23 cellular contexts compared by ENCODE assay signal in genomic region chr1:6075747-6076146, GRCh38. TPM values are rescaled to one million over a fixed set of nuclear protein-coding genes. Genes with fewer than 3 reads are reported as not detected.
DNase-seq lines count a peak whose midpoint lies in the region; ATAC-seq and TF ChIP-seq lines count a peak whose summit lies in the region.
"Had no signal": no experiment of that assay in that cellular context is flagged by ENCODE, and none has a peak within 500 bp of the region (broad histone marks: within the 10 kb centered on the region; RNA-seq: fewer than 3 reads in every experiment).

No MANE protein-coding gene starts in this region.

- peaks cover 11% of the 10 kb centered on the region for H3K4me1 Mint-ChIP-seq in T-helper 17 cell
- H3K4me1 Mint-ChIP-seq: activated naive CD8-positive, alpha-beta T cell treated with anti-CD3 and anti-CD28 coated beads for 36 hours; B cell had no signal

- H3K4me1 ChIP-seq in HEK293 (ENCODE audit: control insufficient read depth, insufficient read depth, low read length) = no peaks in the 10 kb centered on the region
- H3K4me1 ChIP-seq: suprapubic skin had no signal

- no peak overlapping the region for H3K27ac ChIP-seq in HEK293 (ENCODE audit: extremely low read depth, low read depth, low read length)
- H3K27ac ChIP-seq: 22Rv1, coronary artery, hepatocyte, skin epidermis, suprapubic skin had no signal

- H3K9me3 ChIP-seq in HEK293 (ENCODE audit: control insufficient read depth, insufficient read depth, low read depth, low read length) (no peaks in the 10 kb centered on the region), T-helper 17 cell (ENCODE audit: control insufficient read depth, low read length, poor library complexity, severe bottlenecking) (no peaks in the 10 kb centered on the region)
- H3K9me3 ChIP-seq: suprapubic skin had no signal

- peak; percentile 31 for DNase-seq in DMS 273 (lab: John Stamatoyannopoulos, UW; ENCODE audit: unreplicated experiment)
- no peak for DNase-seq in DMS 273 treated with DMSO at 0.1 percent for 48 hours (lab: John Stamatoyannopoulos, UW)
- peak; percentile 2 for DNase-seq in NCI-H82 treated with DMSO at 0.1 percent for 48 hours (lab: John Stamatoyannopoulos, UW; ENCODE audit: unreplicated experiment)
- DNase-seq in left colon = no peak
- no peak for DNase-seq in NCI-H524 (lab: John Stamatoyannopoulos, UW)
- no peak for DNase-seq in T-helper 17 cell
- DNase-seq: activated CD4-positive, alpha-beta memory T cell treated with anti-CD3 and anti-CD28 coated beads for 36 hours; activated naive CD8-positive, alpha-beta T cell treated with anti-CD3 and anti-CD28 coated beads for 36 hours; activated T-cell treated with anti-CD3 and anti-CD28 coated beads, Interleukin-2, amount 50 U/mL, for 48 hours; NCI-H1417 treated with DMSO at 0.1 percent for 48 hours; nephron progenitor cell; stimulated activated CD4-positive, alpha-beta T cell treated with anti-CD3 and anti-CD28 coated beads, Interleukin-4, amount 100 ng/mL, for 24 hours had no signal

- H3K36me3 Mint-ChIP-seq in T-helper 17 cell (ENCODE audit: low read depth) = peaks cover 4% of the 10 kb centered on the region
- H3K36me3 Mint-ChIP-seq: brain, IgD-negative memory B cell had no signal

- POLR2A ChIA-PET in HEK293 (lab: Yijun Ruan, JAX) = no interaction called here

- no peak overlapping the region for H3K4me3 ChIP-seq in HEK293 (ENCODE audit: low read depth, low read length)
- H3K4me3 ChIP-seq: coronary artery, hepatocyte, skin epidermis, suprapubic skin had no signal

- ATAC-seq in left colon (peak; percentile 70), HG03159 (IDR thresholded peaks at IDR 0.05; ENCODE audit: unreplicated experiment) (no peak), T-helper 17 cell (no peak)
- ATAC-seq: Right ventricle myocardium inferior had no signal

- H3K27ac Mint-ChIP-seq in T-helper 17 cell = no peak overlapping the region
- H3K27ac Mint-ChIP-seq: B cell, nephron progenitor cell had no signal

- no peaks in the 10 kb centered on the region for H3K27me3 Mint-ChIP-seq in T-helper 17 cell
- H3K27me3 Mint-ChIP-seq: activated CD4-positive, alpha-beta memory T cell treated with anti-CD3 and anti-CD28 coated beads for 36 hours; activated naive CD8-positive, alpha-beta T cell treated with anti-CD3 and anti-CD28 coated beads for 36 hours; B cell; brain; IgD-negative memory B cell had no signal

- H3K4me3 Mint-ChIP-seq in T-helper 17 cell = no peak overlapping the region
- H3K4me3 Mint-ChIP-seq: activated CD4-positive, alpha-beta memory T cell treated with anti-CD3 and anti-CD28 coated beads for 36 hours; activated naive CD8-positive, alpha-beta T cell treated with anti-CD3 and anti-CD28 coated beads for 36 hours; B cell; brain; IgD-negative memory B cell; nephron progenitor cell had no signal

- CTCF ChIA-PET in HEK293 (lab: Yijun Ruan, JAX) = no interaction called here

- intact Hi-C loops in left colon (cut with DNase I, micrococcal nuclease) = no loop called here

- TF ChIP-seq CTCF in HEK293 (tag by site-specific recombination; IDR thresholded peaks at IDR 0.05) = no peak

- no peaks in the 10 kb centered on the region for H3K36me3 ChIP-seq in HEK293 (ENCODE audit: control insufficient read depth in 2 of 2, insufficient read depth in 1 of 2, low read length in 2 of 2)

TF ChIP-seq in HEK293, 187 proteins besides CTCF, POLR2A, EP300 and RAD21 (continues in another document):
- TF ChIP-seq KLF16 (tag by site-specific recombination; IDR thresholded peaks at IDR 0.05) (0 out of 2 replicates have a peak, but pooled peaks have one; percentile 35), YY2 (tag by site-specific recombination; IDR thresholded peaks at IDR 0.05) (no peak), ZSCAN5A (tag by site-specific recombination; IDR thresholded peaks at IDR 0.05) (no peak), KLF7 (tag by site-specific recombination; IDR thresholded peaks at IDR 0.05; ENCODE audit: borderline replicate concordance) (peak; percentile 98), ZNF140 (tag by site-specific recombination; IDR thresholded peaks at IDR 0.05) (no peak), ZNF133 (tag by site-specific recombination; IDR thresholded peaks at IDR 0.05) (no peak), ZNF518A (tag by site-specific recombination; conservative IDR thresholded peaks at IDR 0.05; ENCODE audit: low read depth) (0 out of 2 replicates have a peak, but pooled peaks have one; percentile 31), KLF8 (tag by site-specific recombination; IDR thresholded peaks at IDR 0.05) (peak; percentile 60; the same call in 1 of the 2 replicates), KLF17 (tag by site-specific recombination; IDR thresholded peaks at IDR 0.05) (0 out of 2 replicates have a peak, but pooled peaks have one; percentile 25), PRDM4 (tag by site-specific recombination; IDR thresholded peaks at IDR 0.05) (no peak), BCL11B (tag by site-specific recombination; IDR thresholded peaks at IDR 0.05; ENCODE audit: low read depth) (no peak), ZNF510 (tag by site-specific recombination; IDR thresholded peaks at IDR 0.05; ENCODE audit: insufficient replicate concordance) (no peak), KLF1 (tag by site-specific recombination; IDR thresholded peaks at IDR 0.05) (peak; percentile 82), SP3 (tag by site-specific recombination; IDR thresholded peaks at IDR 0.05) (peak; percentile 48; the same call in 1 of the 2 replicates)

RNA-seq across cellular contexts. Expression of gene KCNAB2, which starts 30.1 kb away (rescaled TPM):
- total RNA-seq in left colon (1 to 10 TPM; 4.2 to 7.5 TPM), T-helper 17 cell (100 to 1,000 TPM; 203 to 207 TPM)

Comparison
In these comparisons a context has a peak if more than half of its experiments do, and no peak if none do; other contexts are left out.
1. DNase-seq: peak in DMS 273 (single experiment) and NCI-H82 treated with DMSO at 0.1 percent for 48 hours (single experiment); none in DMS 273 treated with DMSO at 0.1 percent for 48 hours (single experiment), left colon (0 of 2), NCI-H524 (0 of 2) and T-helper 17 cell (0 of 3).
2. RNA of gene KCNAB2, which starts 30.1 kb away (total RNA-seq): 203 to 207 TPM in T-helper 17 cell; 4.2 to 7.5 TPM in left colon; every median in the first group is over 10 times any median in the second.